ENCODE assay signal across 30 cellular contexts in the genomic region with DNA sequence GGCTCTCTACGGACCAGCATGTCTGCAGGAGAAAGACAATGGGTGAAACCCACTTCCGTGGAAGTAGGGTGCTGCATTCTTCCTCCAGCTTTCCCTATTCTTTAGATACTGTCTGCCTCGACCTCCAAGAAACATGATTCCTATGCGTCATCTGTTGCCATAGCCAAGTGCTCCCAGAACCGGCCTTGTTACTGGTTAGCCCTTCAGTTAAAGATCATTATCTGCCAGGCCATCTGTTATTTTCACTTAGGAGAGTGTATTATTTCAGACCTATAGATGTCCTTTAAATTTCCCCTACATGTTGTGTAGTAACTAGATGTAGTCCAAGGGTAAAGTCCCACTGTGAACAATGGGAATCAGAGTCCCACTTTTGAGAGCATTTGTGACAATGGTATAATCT.
DNase-seq lines count a peak whose midpoint lies in the region; ATAC-seq and TF ChIP-seq lines count a peak whose summit lies in the region.
"Had no signal": no experiment of that assay in that cellular context is flagged by ENCODE, and none has a peak within 500 bp of the region (broad histone marks: within the 10 kb centered on the region; RNA-seq: fewer than 3 reads in every experiment).

No MANE protein-coding gene starts in this region.

- peaks cover 52% of the 10 kb centered on the region for H3K4me1 Mint-ChIP-seq in type B pancreatic cell (ENCODE audit: unreplicated experiment)
- H3K4me1 Mint-ChIP-seq in naive thymus-derived CD4-positive, alpha-beta T cell, result no peaks in the 10 kb centered on the region
- H3K4me1 Mint-ChIP-seq: CD14-positive monocyte had no signal

- H3K9me3 ChIP-seq in heart right ventricle (no peaks in the 10 kb centered on the region), SJCRH30 (replicated peaks) (no peaks in the 10 kb centered on the region; the same call in 1 of the 2 replicates), lung (ENCODE audit: control insufficient read depth in 2 of 2, insufficient read depth in 1 of 2, low read length in 1 of 2) (no peaks in the 10 kb centered on the region)
- H3K9me3 ChIP-seq in naive thymus-derived CD4-positive, alpha-beta T cell (ENCODE audit: control insufficient read depth in 2 of 3, low read length in 3 of 3), result no peaks in the 10 kb centered on the region
- H3K9me3 ChIP-seq: body of pancreas, pancreas, transverse colon had no signal

- H3K27me3 Mint-ChIP-seq in type B pancreatic cell, result no peaks in the 10 kb centered on the region
- peaks cover 0 to 4% (median 0%) of the 10 kb centered on the region in 5 donors for H3K27me3 Mint-ChIP-seq in naive thymus-derived CD4-positive, alpha-beta T cell
- H3K27me3 Mint-ChIP-seq: dendritic cell treated with granulocyte-macrophage colony-stimulating factor and Interleukin-4, amounts not matched to agents 40 ng/mL and 50 ng/mL, for 4 days had no signal

- TF ChIP-seq CTCF in heart right ventricle (IDR thresholded peaks at IDR 0.05) (no peak), lung (IDR thresholded peaks at IDR 0.05; ENCODE audit: control extremely low read depth, extremely low read depth) (no peak), type B pancreatic cell (conservative IDR thresholded peaks at IDR 0.05) (no peak)

- intact Hi-C loops in heart right ventricle (cut with DNase I), result loop anchor here in 1 of 10 donors (5.0 kb wide), 1 partner anchor 37 kb away; no protein-coding TSS in a partner anchor
- intact Hi-C loops in Right ventricle myocardium superior (cut with DNase I), result no loop called here
- intact Hi-C loops in naive thymus-derived CD4-positive, alpha-beta T cell (cut with micrococcal nuclease), result no loop called here

- peak in 2 of 8 donors; percentile 12 to 60 for ATAC-seq in heart right ventricle
- ATAC-seq in Right ventricle myocardium superior (ENCODE audit: poor library complexity), result no peak
- ATAC-seq in lung (ENCODE audit: insufficient read depth, low FRiP score), result no peak
- ATAC-seq in HG03025 (IDR thresholded peaks at IDR 0.05; ENCODE audit: low FRiP score, unreplicated experiment), result no peak
- ATAC-seq in naive thymus-derived CD4-positive, alpha-beta T cell, result no peak
- ATAC-seq: activated CD8-positive, alpha-beta T cell treated with anti-CD3 and anti-CD28 coated beads, Interleukin-2, amount 10 ng/mL, durations not matched to agents 7 days and 5 days; body of pancreas; pancreas; PC-3; sciatic nerve had no signal

- H3K4me3 ChIP-seq in heart right ventricle (peak overlapping the region in 9 of 10 donors; percentile 10 to 49 (median 36)), SJCRH30 (peak overlapping the region; percentile 50), lung (peak overlapping the region; percentile 19)
- no peak overlapping the region for H3K4me3 ChIP-seq in naive thymus-derived CD4-positive, alpha-beta T cell (ENCODE audit: low read length)
- H3K4me3 ChIP-seq: body of pancreas, neural progenitor cell, pancreas, transverse colon had no signal

- DNase-seq in heart right ventricle (no peak), Right ventricle myocardium superior (no peak), SJCRH30 (peak; percentile 89 to 96), lung (ENCODE audit: low spot score) (no peak), type B pancreatic cell (ENCODE audit: extremely low spot score, unreplicated experiment) (no peak), midbrain (lab: John Stamatoyannopoulos, UW) (no peak)
- DNase-seq in naive thymus-derived CD4-positive, alpha-beta T cell, result no peak
- DNase-seq: 8988T; activated CD4-positive, alpha-beta T cell treated with anti-CD3 and anti-CD28 coated beads for 4 hours; activated CD8-positive, alpha-beta T cell treated with anti-CD3 and anti-CD28 coated beads, Interleukin-2, amount 10 ng/mL, durations not matched to agents 7 days and 5 days; activated naive CD4-positive, alpha-beta T cell treated with anti-CD3 and anti-CD28 coated beads, Interleukin-2, amount 50 U/mL, for 16 hours; body of pancreas; Calu3; glutamatergic neuron; KBM-7; NCI-H1092; NCI-H1694; NCI-H510A; pancreas; PC-3; stimulated activated CD4-positive, alpha-beta T cell treated with anti-CD3 and anti-CD28 coated beads, Interleukin-12 subunit alpha, Interleukin-12 subunit beta, amount 100 ng/mL, for 4 hours; stimulated activated CD4-positive, alpha-beta T cell treated with anti-CD3 and anti-CD28 coated beads, Interleukin-2, amount 100 ng/mL, for 48 hours; SW 1271; transverse colon had no signal

- CTCF ChIA-PET in naive thymus-derived CD4-positive, alpha-beta T cell (lab: Charles Lee), result no interaction called here

- peak overlapping the region; percentile 81 for H3K4me3 Mint-ChIP-seq in type B pancreatic cell
- no peak overlapping the region for H3K4me3 Mint-ChIP-seq in naive thymus-derived CD4-positive, alpha-beta T cell
- H3K4me3 Mint-ChIP-seq: activated CD8-positive, alpha-beta T cell treated with anti-CD3 and anti-CD28 coated beads, Interleukin-2, amount 10 ng/mL, durations not matched to agents 7 days and 5 days; CD14-positive monocyte; dendritic cell treated with granulocyte-macrophage colony-stimulating factor and Interleukin-4, amounts not matched to agents 40 ng/mL and 50 ng/mL, for 4 days; neural progenitor cell had no signal

- no peaks in the 10 kb centered on the region for H3K36me3 ChIP-seq in heart right ventricle
- H3K36me3 ChIP-seq in SJCRH30, result no peaks in the 10 kb centered on the region
- no peaks in the 10 kb centered on the region for H3K36me3 ChIP-seq in lung (ENCODE audit: control insufficient read depth in 2 of 2, insufficient read depth in 2 of 2, low read length in 2 of 2)
- no peaks in the 10 kb centered on the region for H3K36me3 ChIP-seq in naive thymus-derived CD4-positive, alpha-beta T cell (ENCODE audit: control insufficient read depth in 2 of 3, insufficient read depth in 3 of 3, low read length in 3 of 3)
- H3K36me3 ChIP-seq: neural progenitor cell, pancreas, transverse colon had no signal

- H3K9me3 Mint-ChIP-seq in type B pancreatic cell, result peaks cover 3% of the 10 kb centered on the region
- H3K9me3 Mint-ChIP-seq in naive thymus-derived CD4-positive, alpha-beta T cell, result peaks cover 0 to 5% (median 0%) of the 10 kb centered on the region in 11 donors
- H3K9me3 Mint-ChIP-seq: activated T-helper 2 cell treated with anti-CD3 and anti-CD28 coated beads, Interferon-gamma antibody, Interleukin-2, Interleukin-4, amounts not matched to agents 10 μg/mL and 5 μg/mL and 100 μg/mL, durations not matched to agents 14 hours and 24 hours and 36 hours; dendritic cell treated with granulocyte-macrophage colony-stimulating factor and Interleukin-4, amounts not matched to agents 40 ng/mL and 50 ng/mL, for 4 days; neural progenitor cell had no signal

- WGBS in heart right ventricle, 2 donors, result 62 to 63% methylated on average over 5 of the region's 5 CpGs
- WGBS in lung, 2 donors, result 68 to 69% methylated on average over 5 of the region's 5 CpGs

- peaks cover 7 to 35% (median 13%) of the 10 kb centered on the region in 9 donors for H3K4me1 ChIP-seq in heart right ventricle
- peaks cover 43% of the 10 kb centered on the region for H3K4me1 ChIP-seq in SJCRH30
- H3K4me1 ChIP-seq in lung (ENCODE audit: control insufficient read depth in 2 of 2, insufficient read depth in 2 of 2, low read length in 2 of 2), result peaks cover 3 to 8% of the 10 kb centered on the region in 2 donors
- no peaks in the 10 kb centered on the region for H3K4me1 ChIP-seq in naive thymus-derived CD4-positive, alpha-beta T cell (ENCODE audit: control insufficient read depth in 2 of 2, insufficient read depth in 2 of 2, low read length in 2 of 2)
- H3K4me1 ChIP-seq: body of pancreas, transverse colon had no signal

- H3K27me3 ChIP-seq in heart right ventricle, result no peaks in the 10 kb centered on the region
- no peaks in the 10 kb centered on the region for H3K27me3 ChIP-seq in SJCRH30
- no peaks in the 10 kb centered on the region for H3K27me3 ChIP-seq in lung (ENCODE audit: control insufficient read depth, insufficient read depth)
- H3K27me3 ChIP-seq in naive thymus-derived CD4-positive, alpha-beta T cell (ENCODE audit: control insufficient read depth in 2 of 2, insufficient read depth in 2 of 2, low read length in 2 of 2), result no peaks in the 10 kb centered on the region
- H3K27me3 ChIP-seq: body of pancreas, neural progenitor cell, pancreas, transverse colon had no signal

- H3K27ac ChIP-seq in heart right ventricle (peak overlapping the region in 8 of 10 donors; percentile 55 to 84 (median 68)), SJCRH30 (peak overlapping the region; percentile 84), lung (ENCODE audit: low read depth in 1 of 2, low read length in 1 of 2) (peak overlapping the region; percentile 49 to 52)
- no peak overlapping the region for H3K27ac ChIP-seq in naive thymus-derived CD4-positive, alpha-beta T cell (ENCODE audit: low read depth, low read length)
- H3K27ac ChIP-seq: body of pancreas, neural progenitor cell, pancreas, transverse colon had no signal

- no peak overlapping the region for H3K27ac Mint-ChIP-seq in type B pancreatic cell
- no peak overlapping the region for H3K27ac Mint-ChIP-seq in naive thymus-derived CD4-positive, alpha-beta T cell
- H3K27ac Mint-ChIP-seq: activated CD8-positive, alpha-beta T cell treated with anti-CD3 and anti-CD28 coated beads, Interleukin-2, amount 10 ng/mL, durations not matched to agents 7 days and 5 days; activated T-helper 2 cell treated with anti-CD3 and anti-CD28 coated beads, Interferon-gamma antibody, Interleukin-2, Interleukin-4, amounts not matched to agents 10 μg/mL and 5 μg/mL and 100 μg/mL, durations not matched to agents 14 hours and 24 hours and 36 hours; CD14-positive monocyte; dendritic cell treated with granulocyte-macrophage colony-stimulating factor and Interleukin-4, amounts not matched to agents 40 ng/mL and 50 ng/mL, for 4 days; neural progenitor cell had no signal

- no peaks in the 10 kb centered on the region for H3K36me3 Mint-ChIP-seq in type B pancreatic cell
- no peaks in the 10 kb centered on the region for H3K36me3 Mint-ChIP-seq in naive thymus-derived CD4-positive, alpha-beta T cell
- H3K36me3 Mint-ChIP-seq: CD14-positive monocyte, neural progenitor cell had no signal

- POLR2A ChIA-PET in naive thymus-derived CD4-positive, alpha-beta T cell (lab: Charles Lee), result no interaction called here

Comparison
In these comparisons a context has a peak if more than half of its experiments do, and no peak if none do; other contexts are left out.
1. DNase-seq: peak in SJCRH30 (2 of 2); none in heart right ventricle (0 of 2), Right ventricle myocardium superior (single experiment), lung (single experiment), type B pancreatic cell (single experiment), naive thymus-derived CD4-positive, alpha-beta T cell (0 of 9) and midbrain (single experiment).